Comparison of ENCODE assay signal across 8 cellular contexts in the genomic region with DNA sequence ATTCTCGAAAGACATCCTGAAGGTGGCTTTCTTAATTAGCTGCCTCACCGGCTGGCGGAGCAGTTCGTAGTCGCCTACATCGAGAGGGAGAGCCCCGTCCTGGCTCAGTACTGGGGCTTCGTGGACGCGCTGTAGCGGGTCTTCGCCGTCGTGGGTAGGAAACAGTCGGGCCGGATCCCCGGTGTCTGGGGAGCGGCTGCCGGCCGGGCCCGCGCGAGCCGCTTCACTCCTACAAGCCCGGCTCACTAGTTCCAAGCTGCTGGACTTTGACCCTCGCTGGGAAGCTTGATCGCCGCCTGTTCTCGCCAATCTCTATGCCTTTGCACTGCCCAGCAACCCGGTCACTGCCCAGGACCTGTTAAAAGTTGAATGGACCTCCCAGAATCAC. TPM values are rescaled to one million over a fixed set of nuclear protein-coding genes. Genes with fewer than 3 reads are reported as not detected.
A peak's percentile ranks its signal among the peaks of the same experiment; 100 is the strongest.
DNase-seq lines count a peak whose midpoint lies in the region; ATAC-seq and TF ChIP-seq lines count a peak whose summit lies in the region.

No MANE protein-coding gene starts in this region.

- H3K36me3 ChIP-seq in KOPT-K1 (ENCODE audit: insufficient read depth, low read length) (peaks cover 30% of the 10 kb centered on the region), muscle layer of colon (ENCODE audit: insufficient read depth, low read length) (peaks cover 22% of the 10 kb centered on the region), stomach smooth muscle (ENCODE audit: control insufficient read depth in 2 of 2, insufficient read depth in 2 of 2, low read length in 2 of 2) (peaks cover 6 to 10% of the 10 kb centered on the region in 2 donors)

- DNase-seq in EL: peak; percentile 44
- peak; percentile 41 for DNase-seq in activated CD8-positive, alpha-beta memory T cell treated with anti-CD3 and anti-CD28 coated beads, Interleukin-2, amount 50 U/mL, for 4 hours
- DNase-seq in epithelial cell of proximal tubule (ENCODE audit: low read depth): no peak
- DNase-seq in central memory CD4-positive, alpha-beta T cell: no peak

- H3K9ac ChIP-seq in muscle layer of colon (ENCODE audit: low read length) (peak overlapping the region; percentile 84), stomach smooth muscle (ENCODE audit: low read length in 2 of 2) (peak overlapping the region; percentile 94 to 97)

- peaks cover 6% of the 10 kb centered on the region for H3K4me1 ChIP-seq in muscle layer of colon (ENCODE audit: insufficient read depth, low read length)
- H3K4me1 ChIP-seq in stomach smooth muscle (ENCODE audit: control insufficient read depth, insufficient read depth, low read length): peaks cover 10% of the 10 kb centered on the region

- no peaks in the 10 kb centered on the region for H3K9me3 ChIP-seq in KOPT-K1 (ENCODE audit: insufficient read depth, low read length, poor library complexity, severe bottlenecking)
- no peaks in the 10 kb centered on the region for H3K9me3 ChIP-seq in muscle layer of colon (ENCODE audit: low read length)
- no peaks in the 10 kb centered on the region for H3K9me3 ChIP-seq in stomach smooth muscle (ENCODE audit: control insufficient read depth in 2 of 2, low read length in 2 of 2)

- no peak for TF ChIP-seq CTCF in epithelial cell of proximal tubule (conservative IDR thresholded peaks at IDR 0.05; ENCODE audit: low read depth, low read length)

- peak overlapping the region; percentile 90 for H3K4me3 ChIP-seq in epithelial cell of proximal tubule (ENCODE audit: low read depth, low read length)
- H3K4me3 ChIP-seq in muscle layer of colon (ENCODE audit: low read depth in 1 of 2, low read length in 2 of 2): peak overlapping the region; percentile 84 to 87
- peak overlapping the region; percentile 84 to 87 for H3K4me3 ChIP-seq in stomach smooth muscle (ENCODE audit: low read length in 2 of 2)

- ATAC-seq in GM21528 (IDR thresholded peaks at IDR 0.05; ENCODE audit: low FRiP score, unreplicated experiment): peak; percentile 52

- H3K27ac ChIP-seq in KOPT-K1 (ENCODE audit: low read depth, low read length, poor library complexity, severe bottlenecking) (peak overlapping the region; percentile 87), muscle layer of colon (ENCODE audit: low read depth, low read length) (peak overlapping the region; percentile 98), stomach smooth muscle (ENCODE audit: low read length) (peak overlapping the region; percentile 95)

- no peaks in the 10 kb centered on the region for H3K27me3 ChIP-seq in muscle layer of colon (ENCODE audit: control insufficient read depth in 1 of 2, insufficient read depth in 2 of 2, low read length in 2 of 2)
- no peaks in the 10 kb centered on the region for H3K27me3 ChIP-seq in stomach smooth muscle (ENCODE audit: control insufficient read depth in 1 of 2, insufficient read depth in 2 of 2, low read length in 2 of 2)

RNA-seq across cellular contexts. Expression of a gene that starts 41.3 kb away (rescaled TPM):
- total RNA-seq in epithelial cell of proximal tubule: not detected in 2 replicates

RNA-seq across cellular contexts. Expression of a gene that starts 57.2 kb away (rescaled TPM):
- total RNA-seq in epithelial cell of proximal tubule: 8.5 and 14.3 TPM in 2 replicates

Comparison
In these comparisons a context has a peak if more than half of its experiments do, and no peak if none do; other contexts are left out.
1. DNase-seq: peak in EL (single experiment) and activated CD8-positive, alpha-beta memory T cell treated with anti-CD3 and anti-CD28 coated beads, Interleukin-2, amount 50 U/mL, for 4 hours (single experiment); none in epithelial cell of proximal tubule (single experiment) and central memory CD4-positive, alpha-beta T cell (single experiment).
2. Peak in every context shown above with its lines, with median percentiles within 50 percentile points of each other: H3K27ac ChIP-seq and H3K4me3 ChIP-seq.